ENCODE assay signal across 29 cellular contexts in the genomic region with DNA sequence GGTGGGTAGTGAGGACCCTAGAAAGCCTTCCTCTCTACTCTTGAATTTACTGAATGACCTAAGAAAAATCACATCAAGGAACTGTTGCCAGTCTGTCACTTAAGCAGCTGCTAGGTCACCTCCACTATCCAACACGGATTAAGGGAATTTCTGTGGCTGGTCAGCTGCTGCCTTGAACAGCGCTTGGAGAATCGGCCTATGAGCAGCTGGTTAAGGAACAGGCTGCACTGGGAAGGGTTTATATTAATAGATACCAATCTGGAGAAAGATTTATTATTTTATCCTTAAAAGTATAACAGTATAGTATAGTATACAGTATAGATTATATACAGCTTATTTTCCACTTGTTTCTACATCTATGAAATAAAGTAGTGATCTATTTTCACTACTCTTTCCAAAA. TPM values are rescaled to one million over a fixed set of nuclear protein-coding genes. Genes with fewer than 3 reads are reported as not detected.
DNase-seq lines count a peak whose midpoint lies in the region; ATAC-seq and TF ChIP-seq lines count a peak whose summit lies in the region.
"Had no signal": no experiment of that assay in that cellular context is flagged by ENCODE, and none has a peak within 500 bp of the region (broad histone marks: within the 10 kb centered on the region; RNA-seq: fewer than 3 reads in every experiment).

No MANE protein-coding gene starts in this region.

- H3K27ac Mint-ChIP-seq in glutamatergic neuron (ENCODE audit: unreplicated experiment): peak overlapping the region; percentile 88
- H3K27ac Mint-ChIP-seq in naive thymus-derived CD4-positive, alpha-beta T cell: no peak overlapping the region
- H3K27ac Mint-ChIP-seq: activated CD8-positive, alpha-beta T cell treated with anti-CD3 and anti-CD28 coated beads for 36 hours; activated naive CD4-positive, alpha-beta T cell treated with anti-CD3 and anti-CD28 coated beads, Interleukin-2, amount 10 ng/mL, durations not matched to agents 7 days and 5 days; CD8-positive, alpha-beta memory T cell; T-helper 17 cell; type B pancreatic cell had no signal

- H3K27me3 ChIP-seq in Panc1 (ENCODE audit: control insufficient read depth, insufficient read depth, low read length): no peaks in the 10 kb centered on the region
- no peaks in the 10 kb centered on the region for H3K27me3 ChIP-seq in psoas muscle (ENCODE audit: insufficient read depth in 3 of 3, low read length in 2 of 3)
- H3K27me3 ChIP-seq in naive thymus-derived CD4-positive, alpha-beta T cell (ENCODE audit: control insufficient read depth in 2 of 2, insufficient read depth in 2 of 2, low read length in 2 of 2): no peaks in the 10 kb centered on the region
- H3K27me3 ChIP-seq: BE2C, right lobe of liver had no signal

- DNase-seq in LHCN-M2 (ENCODE audit: low read depth) (peak; percentile 76), Panc1 (ENCODE audit: low read depth, low spot score) (no peak), glutamatergic neuron (no peak), psoas muscle (no peak), DMS79 treated with DMSO at 0.1 percent for 48 hours (lab: John Stamatoyannopoulos, UW) (no peak), cortex of kidney (lab: John Stamatoyannopoulos, UW) (no peak)
- DNase-seq in naive thymus-derived CD4-positive, alpha-beta T cell: no peak
- DNase-seq in activated CD4-positive, alpha-beta T cell treated with anti-CD3 and anti-CD28 coated beads for 1 hour: no peak
- DNase-seq: activated CD8-positive, alpha-beta T cell treated with anti-CD3 and anti-CD28 coated beads for 36 hours; activated naive CD4-positive, alpha-beta T cell treated with anti-CD3 and anti-CD28 coated beads, Interleukin-2, amount 10 ng/mL, durations not matched to agents 7 days and 5 days; BE2C; CD8-positive, alpha-beta memory T cell; cerebellar nuclear complex; DMS153; H7; Kasumi-1; left cardiac atrium; NCI-H2107; NCI-H345; right lobe of liver; SK-N-SH; stimulated activated CD4-positive, alpha-beta T cell treated with anti-CD3 and anti-CD28 coated beads, Interleukin-12 subunit alpha, Interleukin-12 subunit beta, amount 100 ng/mL, for 4 hours; stimulated activated CD4-positive, alpha-beta T cell treated with anti-CD3 and anti-CD28 coated beads, Interleukin-2, amount 100 ng/mL, for 48 hours; T-helper 17 cell had no signal

- H3K9me3 Mint-ChIP-seq in glutamatergic neuron (ENCODE audit: unreplicated experiment): peaks cover 9% of the 10 kb centered on the region
- no peaks in the 10 kb centered on the region for H3K9me3 Mint-ChIP-seq in naive thymus-derived CD4-positive, alpha-beta T cell
- H3K9me3 Mint-ChIP-seq: activated CD8-positive, alpha-beta T cell treated with anti-CD3 and anti-CD28 coated beads for 36 hours; activated naive CD4-positive, alpha-beta T cell treated with anti-CD3 and anti-CD28 coated beads, Interleukin-2, amount 10 ng/mL, durations not matched to agents 7 days and 5 days; brain; CD8-positive, alpha-beta memory T cell; type B pancreatic cell had no signal

- H3K9me3 ChIP-seq in Panc1 (ENCODE audit: control insufficient read depth, insufficient read depth, low read depth, low read length) (no peaks in the 10 kb centered on the region), psoas muscle (no peaks in the 10 kb centered on the region)
- no peaks in the 10 kb centered on the region for H3K9me3 ChIP-seq in naive thymus-derived CD4-positive, alpha-beta T cell (ENCODE audit: control insufficient read depth in 2 of 3, low read length in 3 of 3)
- H3K9me3 ChIP-seq: BE2C, right lobe of liver, SK-N-SH had no signal

- no peaks in the 10 kb centered on the region for H3K36me3 Mint-ChIP-seq in glutamatergic neuron (ENCODE audit: unreplicated experiment)
- H3K36me3 Mint-ChIP-seq in naive thymus-derived CD4-positive, alpha-beta T cell: no peaks in the 10 kb centered on the region
- H3K36me3 Mint-ChIP-seq: activated naive CD4-positive, alpha-beta T cell treated with anti-CD3 and anti-CD28 coated beads, Interleukin-2, amount 10 ng/mL, durations not matched to agents 7 days and 5 days; brain; CD8-positive, alpha-beta memory T cell; type B pancreatic cell had no signal

- H3K27me3 Mint-ChIP-seq in glutamatergic neuron (ENCODE audit: unreplicated experiment): peaks cover 7% of the 10 kb centered on the region
- peaks cover 26 to 57% (median 44%) of the 10 kb centered on the region in 5 donors for H3K27me3 Mint-ChIP-seq in naive thymus-derived CD4-positive, alpha-beta T cell
- H3K27me3 Mint-ChIP-seq: progenitor cell of endocrine pancreas, type B pancreatic cell had no signal

- no peak for ATAC-seq in Panc1
- ATAC-seq in psoas muscle: peak in 3 of 4 donors; percentile 44 to 61 (median 56)
- no peak for ATAC-seq in naive thymus-derived CD4-positive, alpha-beta T cell
- ATAC-seq: activated CD8-positive, alpha-beta T cell treated with anti-CD3 and anti-CD28 coated beads for 36 hours; HepG2; left cardiac atrium; right lobe of liver; T-helper 17 cell had no signal

- no peak overlapping the region for H3K4me3 Mint-ChIP-seq in glutamatergic neuron (ENCODE audit: unreplicated experiment)
- no peak overlapping the region for H3K4me3 Mint-ChIP-seq in naive thymus-derived CD4-positive, alpha-beta T cell
- H3K4me3 Mint-ChIP-seq: activated CD8-positive, alpha-beta T cell treated with anti-CD3 and anti-CD28 coated beads for 36 hours; activated naive CD4-positive, alpha-beta T cell treated with anti-CD3 and anti-CD28 coated beads, Interleukin-2, amount 10 ng/mL, durations not matched to agents 7 days and 5 days; CD8-positive, alpha-beta memory T cell; T-helper 17 cell; type B pancreatic cell had no signal

- H3K4me3 ChIP-seq in Panc1 (ENCODE audit: low read depth in 2 of 2, low read length in 2 of 2) (no peak overlapping the region), psoas muscle (no peak overlapping the region)
- no peak overlapping the region for H3K4me3 ChIP-seq in naive thymus-derived CD4-positive, alpha-beta T cell (ENCODE audit: low read length)
- H3K4me3 ChIP-seq: right lobe of liver had no signal

- H3K4me1 ChIP-seq in Panc1 (ENCODE audit: control insufficient read depth, insufficient read depth, low read length) (peaks cover 90% of the 10 kb centered on the region), psoas muscle (peaks cover 18% of the 10 kb centered on the region)
- peaks cover 4 to 5% of the 10 kb centered on the region in 2 donors for H3K4me1 ChIP-seq in naive thymus-derived CD4-positive, alpha-beta T cell (ENCODE audit: control insufficient read depth in 2 of 2, insufficient read depth in 2 of 2, low read length in 2 of 2)

- intact Hi-C loops in Panc1 (cut with micrococcal nuclease; ENCODE audit: unreplicated experiment): loop anchor here (10.0 kb wide), 2 partner anchors 659 to 779 kb away; no protein-coding TSS in a partner anchor
- intact Hi-C loops in psoas muscle (cut with DNase I): loop anchor here in 1 of 2 donors (10.0 kb wide), 1 partner anchor 259 kb away; no protein-coding TSS in a partner anchor
- intact Hi-C loops in naive thymus-derived CD4-positive, alpha-beta T cell (cut with micrococcal nuclease): no loop called here

- in situ Hi-C loops in Panc1 (cut with HindIII; ENCODE audit: low pct_unique_long_range_greater_than_20kb, low sequenced_read_pairs): no loop called here

- POLR2A ChIA-PET in Panc1 (lab: Charles Lee): interaction anchor here (0.7 kb wide), 3 partner anchors 8 to 756 kb away, joined by 3 to 5 read pairs (median 3); no protein-coding TSS in a partner anchor
- POLR2A ChIA-PET in naive thymus-derived CD4-positive, alpha-beta T cell (lab: Charles Lee): interaction anchor here (0.8 kb wide), 1 partner anchor 679 kb away, joined by 3 read pairs; no protein-coding TSS in a partner anchor

- TF ChIP-seq CTCF in Panc1 (IDR thresholded peaks at IDR 0.05): no peak
- no peak for TF ChIP-seq CTCF in glutamatergic neuron (IDR thresholded peaks at IDR 0.05; ENCODE audit: partially characterized antibody, unreplicated experiment)
- TF ChIP-seq CTCF in psoas muscle (IDR thresholded peaks at IDR 0.05): no peak

- CTCF ChIA-PET in Panc1 (lab: Charles Lee): interaction anchor here (0.7 kb wide), 2 partner anchors 659 to 1065 kb away, joined by 3 to 4 read pairs; no protein-coding TSS in a partner anchor
- CTCF ChIA-PET in naive thymus-derived CD4-positive, alpha-beta T cell (lab: Charles Lee): interaction anchor here (0.6 to 1.9 kb wide), 2 partner anchors 16 to 658 kb away, joined by 3 to 5 read pairs; no protein-coding TSS in a partner anchor

- H3K36me3 ChIP-seq in Panc1 (ENCODE audit: control insufficient read depth, insufficient read depth, low read length): no peaks in the 10 kb centered on the region
- H3K36me3 ChIP-seq in psoas muscle (ENCODE audit: insufficient read depth in 1 of 2, low read depth in 1 of 2): no peaks in the 10 kb centered on the region
- H3K36me3 ChIP-seq in naive thymus-derived CD4-positive, alpha-beta T cell (ENCODE audit: control insufficient read depth in 2 of 3, insufficient read depth in 3 of 3, low read length in 3 of 3): no peaks in the 10 kb centered on the region
- H3K36me3 ChIP-seq: BE2C, right lobe of liver had no signal

- H3K27ac ChIP-seq in Panc1 (ENCODE audit: low read length) (peak overlapping the region; percentile 69; the same call in 1 of the 2 replicates), psoas muscle (no peak overlapping the region)
- H3K27ac ChIP-seq in naive thymus-derived CD4-positive, alpha-beta T cell (ENCODE audit: low read depth, low read length): no peak overlapping the region
- H3K27ac ChIP-seq: RWPE1 had no signal

- H3K4me1 Mint-ChIP-seq in glutamatergic neuron (ENCODE audit: low read depth, unreplicated experiment): peaks cover 41% of the 10 kb centered on the region
- H3K4me1 Mint-ChIP-seq in naive thymus-derived CD4-positive, alpha-beta T cell: peaks cover 3 to 6% (median 5%) of the 10 kb centered on the region in 7 donors

- 24 to 46% (median 27%) methylated on average over 3 of the region's 3 CpGs for WGBS in psoas muscle, 3 donors

- BruUV-seq in Panc1 (replicated peaks; lab: Mats Ljungman, UMichigan): no TSS peak

RNA-seq across cellular contexts. Expression of a gene that starts 6.5 kb away (rescaled TPM):
- 41.7 and 50.9 TPM in 2 replicates for total RNA-seq in LHCN-M2 (2014; rRNA removed)
- polyA plus RNA-seq in LHCN-M2 (2012): 23.2 TPM
- 61.8 TPM for total RNA-seq in Panc1 (2021; ENCODE audit: unreplicated experiment)
- polyA plus RNA-seq in Panc1 (2012; ENCODE audit: insufficient read length): 25.7 TPM
- total RNA-seq in glutamatergic neuron (ENCODE audit: unreplicated experiment): 50.3 TPM
- total RNA-seq in psoas muscle: 10 to 100 TPM in 1 of 4 donors, 1 to 10 TPM in 3; 9.1 to 10.6 (median 9.3) TPM
- polyA plus RNA-seq in psoas muscle: 1 to 10 TPM; 3.2 to 4.6 (median 3.5) TPM
- 1 to 10 TPM; 1.6 to 6.5 (median 3.9) TPM for total RNA-seq in naive thymus-derived CD4-positive, alpha-beta T cell
- polyA plus RNA-seq in naive thymus-derived CD4-positive, alpha-beta T cell: 1 to 10 TPM; 1.3 to 2.3 TPM

Comparison
In these comparisons a context has a peak if more than half of its experiments do, and no peak if none do; other contexts are left out.
1. ATAC-seq: peak in psoas muscle (3 of 4); none in Panc1 (single experiment) and naive thymus-derived CD4-positive, alpha-beta T cell (single experiment).